1 cellular context compared by ENCODE assay signal in genomic region chr22:42068351-42068730, GRCh38.
TF ChIP-seq lines count a peak whose summit lies in the region.

No MANE protein-coding gene starts in this region.

TF ChIP-seq in GM12878, 131 proteins besides CTCF, POLR2A, EP300 and RAD21:
- no peak for TF ChIP-seq ZBTB4 (CRISPR knock-in tag; IDR thresholded peaks at IDR 0.05)
- no peak for TF ChIP-seq STAT1 (conservative IDR thresholded peaks at IDR 0.05)
- no peak for TF ChIP-seq KDM1A (IDR thresholded peaks at IDR 0.05; ENCODE audit: borderline replicate concordance)
- TF ChIP-seq FOXK2 (IDR thresholded peaks at IDR 0.05) = no peak
- no peak for TF ChIP-seq ZNF687 (IDR thresholded peaks at IDR 0.05)
